9 cellular contexts compared by ENCODE assay signal in the genomic region with DNA sequence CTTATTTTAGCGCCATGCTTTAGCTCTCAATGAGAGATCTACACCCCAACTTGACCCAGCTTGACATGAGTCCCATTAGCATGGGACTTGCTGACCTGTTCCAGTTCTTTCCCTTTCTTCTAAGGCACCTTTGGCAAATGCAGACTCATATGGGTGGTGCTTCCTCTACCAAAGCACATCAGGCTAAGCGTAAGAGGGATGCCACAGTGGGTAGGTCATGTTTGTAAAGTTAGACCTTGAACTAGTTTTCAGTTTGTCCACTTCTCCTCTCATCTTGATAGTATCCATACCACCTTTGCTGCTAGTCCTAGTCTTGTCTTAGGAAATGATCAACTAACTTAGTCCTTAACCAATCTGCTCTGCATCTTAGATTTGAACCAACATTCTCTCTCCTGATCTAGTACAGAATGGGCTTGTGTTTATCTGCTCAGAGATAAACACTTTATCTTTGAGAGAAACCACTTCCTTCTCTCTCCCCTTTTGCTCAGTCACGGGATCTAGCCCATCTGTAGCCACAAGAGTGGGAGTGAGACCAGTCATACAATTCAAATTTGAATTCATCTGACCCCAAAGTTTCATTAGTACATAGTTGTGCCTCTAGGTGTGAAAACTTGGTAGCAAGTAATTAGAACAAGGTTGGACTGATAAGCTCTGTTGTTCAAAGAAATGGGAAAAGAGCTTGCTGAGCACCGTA.
DNase-seq lines count a peak whose midpoint lies in the region; ATAC-seq, FAIRE-seq and TF ChIP-seq lines count a peak whose summit lies in the region.
"Had no signal": no experiment of that assay in that cellular context is flagged by ENCODE, and none has a peak within 500 bp of the region (broad histone marks: within the 10 kb centered on the region; RNA-seq: fewer than 3 reads in every experiment).

No MANE protein-coding gene starts in this region.

- DNase-seq in MV-4-11 (lab: John Stamatoyannopoulos, UW) (peak; percentile 60), mesenchymal stem cell (no peak), D721Med (ENCODE audit: insufficient read length, low spot score) (no peak), NCI-H1436 treated with DMSO at 0.1 percent for 48 hours (lab: John Stamatoyannopoulos, UW) (no peak), left ventricle myocardium superior (no peak), retina (no peak)

- no peak overlapping the region for H2BK120ac ChIP-seq in mesenchymal stem cell (ENCODE audit: low read depth, low read length)

- peak overlapping the region; percentile 40 to 67 for H3K18ac ChIP-seq in mesenchymal stem cell (ENCODE audit: low read depth in 1 of 2, low read length in 2 of 2)

- H3K4me3 ChIP-seq in mesenchymal stem cell (ENCODE audit: insufficient read depth in 1 of 2, low read depth in 1 of 2, low read length in 2 of 2) = no peak overlapping the region

- H3K27ac ChIP-seq in mesenchymal stem cell (ENCODE audit: low read length, poor library complexity, severe bottlenecking) = no peak overlapping the region

- peak; percentile 81 for ATAC-seq in GM19023 (IDR thresholded peaks at IDR 0.05; ENCODE audit: unreplicated experiment)
- peak; percentile 91 for ATAC-seq in HG02678 (IDR thresholded peaks at IDR 0.05; ENCODE audit: unreplicated experiment)
- no peak for ATAC-seq in left ventricle myocardium superior
- ATAC-seq: HCT116 had no signal

- over 99% methylated on average over 3 of the region's 4 CpGs for WGBS in mesenchymal stem cell

- H3K79me1 ChIP-seq in mesenchymal stem cell (replicated peaks; ENCODE audit: low read length, poor library complexity, severe bottlenecking) = no peaks in the 10 kb centered on the region

- peak overlapping the region; percentile 59 to 62 for H2BK12ac ChIP-seq in mesenchymal stem cell (ENCODE audit: low read length in 2 of 2)

- peaks cover 12% of the 10 kb centered on the region for H3K4me1 ChIP-seq in mesenchymal stem cell (ENCODE audit: control insufficient read depth, insufficient read depth, low read depth, low read length)

- peak overlapping the region; percentile 88 to 93 for H3K4ac ChIP-seq in mesenchymal stem cell (ENCODE audit: low read depth in 1 of 2, low read length in 2 of 2)

- TF ChIP-seq CTCF in D721Med (IDR thresholded peaks at IDR 0.05; ENCODE audit: insufficient read depth, missing control alignments) = no peak

- no peak overlapping the region for H3K9ac ChIP-seq in mesenchymal stem cell (ENCODE audit: low read length)

- H3K4me2 ChIP-seq in mesenchymal stem cell (ENCODE audit: low read length, poor library complexity, severe bottlenecking) = no peak overlapping the region

- H4K91ac ChIP-seq in mesenchymal stem cell (ENCODE audit: low read length) = no peak overlapping the region

- H2BK5ac ChIP-seq in mesenchymal stem cell (ENCODE audit: low read depth, low read length, poor library complexity, severe bottlenecking) = no peak overlapping the region

- H3K23ac ChIP-seq in mesenchymal stem cell (ENCODE audit: low read length in 2 of 2) = no peak overlapping the region

- H4K8ac ChIP-seq in mesenchymal stem cell (ENCODE audit: low read length) = peak overlapping the region; percentile 74

- H3K27me3 ChIP-seq in mesenchymal stem cell (ENCODE audit: control insufficient read depth in 1 of 2, insufficient read depth in 1 of 2, low read length in 2 of 2) = no peaks in the 10 kb centered on the region

- no peak overlapping the region for H2AK5ac ChIP-seq in mesenchymal stem cell (ENCODE audit: low read length, severe bottlenecking)

- no peak for FAIRE-seq in D721Med (lab: Jason Lieb, UNC)

- no peak overlapping the region for H2BK15ac ChIP-seq in mesenchymal stem cell (ENCODE audit: low read depth, poor library complexity, severe bottlenecking)

- intact Hi-C loops in left ventricle myocardium superior (cut with micrococcal nuclease) = no loop called here

- H3K9me3 ChIP-seq in mesenchymal stem cell (ENCODE audit: control insufficient read depth, low read length) = peaks cover 19% of the 10 kb centered on the region

- no peaks in the 10 kb centered on the region for H3K36me3 ChIP-seq in mesenchymal stem cell (ENCODE audit: control insufficient read depth in 1 of 2, insufficient read depth in 2 of 2, low read depth in 1 of 2, low read length in 2 of 2)

- peak overlapping the region in 1 of 2 experiments; percentile 64 for H3K14ac ChIP-seq in mesenchymal stem cell (ENCODE audit: low read length in 2 of 2)

- H2AFZ ChIP-seq in mesenchymal stem cell (ENCODE audit: low read depth, low read length) = no peak overlapping the region
